1 cellular context compared by ENCODE assay signal in genomic region chr11:64241430-64242153, GRCh38.
TF ChIP-seq lines count a peak whose summit lies in the region.

No MANE protein-coding gene starts in this region.

TF ChIP-seq in GM12878, 131 proteins besides CTCF, POLR2A, EP300 and RAD21 (continued from another document):
- TF ChIP-seq ZBTB40 (IDR thresholded peaks at IDR 0.05; ENCODE audit: borderline replicate concordance) (peak; percentile 52; the same call in 1 of the 2 replicates), ATF3 (IDR thresholded peaks at IDR 0.05; ENCODE audit: borderline replicate concordance, extremely low read depth, low read depth, low read length) (no peak), NKRF (conservative IDR thresholded peaks at IDR 0.05) (peak; percentile 70; the same call in 1 of the 2 replicates), CHD1 (IDR thresholded peaks at IDR 0.05; ENCODE audit: low read depth, low read length) (no peak), SIN3A (IDR thresholded peaks at IDR 0.05; ENCODE audit: low read depth, low read length) (peak; percentile 20; the same call in 1 of the 2 replicates), TBL1XR1 (IDR thresholded peaks at IDR 0.05; ENCODE audit: low read depth, low read length) (no peak), SIX5 (IDR thresholded peaks at IDR 0.05; ENCODE audit: low read depth, low read length, severe bottlenecking) (no peak), MTA3 (IDR thresholded peaks at IDR 0.05; ENCODE audit: borderline replicate concordance, low read length) (no peak), NRF1 (conservative IDR thresholded peaks at IDR 0.05; ENCODE audit: low read depth, low read length) (no peak), PKNOX1 (IDR thresholded peaks at IDR 0.05) (peak; percentile 98), RELB (IDR thresholded peaks at IDR 0.05; ENCODE audit: low read depth) (no peak), ELK1 (IDR thresholded peaks at IDR 0.05; ENCODE audit: low read depth, low read length) (no peak), MEF2B (IDR thresholded peaks at IDR 0.05; ENCODE audit: partially characterized antibody, poor library complexity, severe bottlenecking) (no peak), ZNF207 (IDR thresholded peaks at IDR 0.05; ENCODE audit: borderline replicate concordance) (0 out of 2 replicates have a peak, but pooled peaks have one; percentile 56), GATAD2B (conservative IDR thresholded peaks at IDR 0.05; ENCODE audit: low read depth) (peak; percentile 91; the same call in 1 of the 2 replicates), E4F1 (IDR thresholded peaks at IDR 0.05; ENCODE audit: borderline replicate concordance, partially characterized antibody) (no peak), BCLAF1 (IDR thresholded peaks at IDR 0.05) (no peak), BHLHE40 (IDR thresholded peaks at IDR 0.05; ENCODE audit: borderline replicate concordance in 1 of 2, low read depth in 2 of 2, low read length in 1 of 2) (peak in 1 of 2 experiments; percentile 12; a peak in 2 of 4 replicates), PRDM15 (CRISPR knock-in tag; IDR thresholded peaks at IDR 0.05) (no peak), NR2C1 (IDR thresholded peaks at IDR 0.05) (no peak), SP1 (IDR thresholded peaks at IDR 0.05; ENCODE audit: low read depth, low read length) (peak; percentile 9), KLF5 (IDR thresholded peaks at IDR 0.05; ENCODE audit: partially characterized antibody) (peak; percentile 22)
